19 cellular contexts compared by ENCODE assay signal in the genomic region with DNA sequence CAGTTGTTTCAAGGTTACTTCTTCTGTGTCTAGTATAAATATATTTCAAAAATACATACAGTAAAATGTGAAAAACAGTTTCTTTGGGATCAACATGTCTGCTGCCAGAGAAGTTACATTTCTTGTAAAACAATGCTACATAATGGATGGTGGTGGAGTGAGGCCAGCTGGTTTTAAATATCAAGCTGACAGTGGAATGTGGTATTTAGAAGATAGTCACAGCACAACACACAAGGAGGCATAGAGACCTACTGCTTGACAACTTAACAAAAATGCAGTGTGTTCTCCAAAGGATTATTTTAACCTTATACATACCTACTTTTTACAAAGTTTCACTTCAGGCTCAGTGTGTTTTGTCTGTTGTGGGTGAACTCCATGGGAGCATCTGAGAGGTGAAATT.
DNase-seq lines count a peak whose midpoint lies in the region; ATAC-seq, FAIRE-seq and TF ChIP-seq lines count a peak whose summit lies in the region.
"Had no signal": no experiment of that assay in that cellular context is flagged by ENCODE, and none has a peak within 500 bp of the region (broad histone marks: within the 10 kb centered on the region; RNA-seq: fewer than 3 reads in every experiment).

No MANE protein-coding gene starts in this region.

- peaks cover 19 to 24% of the 10 kb centered on the region in 2 experiments for H3K4me1 Mint-ChIP-seq in H9
- peaks cover 6% of the 10 kb centered on the region for H3K4me1 Mint-ChIP-seq in astrocyte (ENCODE audit: low read depth, unreplicated experiment)

- no peak overlapping the region for H2BK20ac ChIP-seq in H9 (ENCODE audit: low read depth, low read length, poor library complexity, severe bottlenecking)

- H3K36me3 ChIP-seq in astrocyte (ENCODE audit: insufficient read depth, low read length) (no peaks in the 10 kb centered on the region), gastroesophageal sphincter (no peaks in the 10 kb centered on the region), skeletal muscle satellite cell (ENCODE audit: insufficient read depth, low read length) (no peaks in the 10 kb centered on the region)

- H3K79me1 ChIP-seq in H9 (ENCODE audit: insufficient read depth, low read depth, low read length, poor library complexity, severe bottlenecking), result no peaks in the 10 kb centered on the region

- no peaks in the 10 kb centered on the region for H4K20me1 ChIP-seq in H9 (ENCODE audit: control insufficient read depth, insufficient read depth, insufficient read length)
- H4K20me1 ChIP-seq in astrocyte (ENCODE audit: insufficient read depth, low read length), result no peaks in the 10 kb centered on the region

- no peak overlapping the region for H2BK120ac ChIP-seq in H9 (ENCODE audit: low read depth, low read length, poor library complexity, severe bottlenecking)

- H3K4ac ChIP-seq in H9 (ENCODE audit: low read depth, low read length), result no peak overlapping the region

- no peak overlapping the region for H3K9ac ChIP-seq in H9 (ENCODE audit: extremely low read depth, insufficient read length, low read length)
- H3K9ac ChIP-seq in astrocyte (ENCODE audit: low read length), result no peak overlapping the region
- H3K9ac ChIP-seq in skeletal muscle satellite cell (ENCODE audit: low read depth, low read length), result peak overlapping the region; percentile 1

- TF ChIP-seq CTCF in H9 (conservative IDR thresholded peaks at IDR 0.05) (no peak), astrocyte (IDR thresholded peaks at IDR 0.05; ENCODE audit: insufficient read depth, low read depth, low read length) (no peak), gastroesophageal sphincter (IDR thresholded peaks at IDR 0.05) (no peak)

- H4K91ac ChIP-seq in H9 (ENCODE audit: insufficient read length, low read depth, low read length), result no peak overlapping the region

- H2BK12ac ChIP-seq in H9 (ENCODE audit: insufficient read length, low read depth, low read length), result no peak overlapping the region

- peak overlapping the region; percentile 98 for H3K27ac ChIP-seq in H9 (ENCODE audit: insufficient read length, low read depth, low read length)
- H3K27ac ChIP-seq in astrocyte (ENCODE audit: low read depth, low read length), result no peak overlapping the region
- H3K27ac ChIP-seq in gastroesophageal sphincter, result peak overlapping the region in 3 of 4 donors; percentile 42 to 51 (median 47)

- no peak for TF ChIP-seq POLR2A in gastroesophageal sphincter (IDR thresholded peaks at IDR 0.05)

- H3K27me3 ChIP-seq in H9 (ENCODE audit: insufficient read depth, low read length), result no peaks in the 10 kb centered on the region
- no peaks in the 10 kb centered on the region for H3K27me3 ChIP-seq in astrocyte (ENCODE audit: insufficient read depth, low read length)
- H3K27me3 ChIP-seq in gastroesophageal sphincter, result no peaks in the 10 kb centered on the region
- no peaks in the 10 kb centered on the region for H3K27me3 ChIP-seq in skeletal muscle satellite cell (ENCODE audit: control insufficient read depth, insufficient read depth, low read length)

- no peak overlapping the region for H3K4me3 ChIP-seq in astrocyte (ENCODE audit: insufficient read depth, low read depth, low read length)
- H3K4me3 ChIP-seq in gastroesophageal sphincter, result no peak overlapping the region
- no peak overlapping the region for H3K4me3 ChIP-seq in skeletal muscle satellite cell (ENCODE audit: low read length)
- H3K4me3 ChIP-seq: GM12878 had no signal

- no peak overlapping the region for H4K8ac ChIP-seq in H9 (replicated peaks; ENCODE audit: insufficient read length, low read depth, low read length)

- H3K4me2 ChIP-seq in H9 (ENCODE audit: insufficient read depth, insufficient read length, low read length) (peak overlapping the region; percentile 32), astrocyte (ENCODE audit: low read length) (no peak overlapping the region), skeletal muscle satellite cell (ENCODE audit: low read length) (no peak overlapping the region)

- H3T11ph ChIP-seq in H9 (ENCODE audit: low read length), result no peak overlapping the region

- no peaks in the 10 kb centered on the region for H3K23me2 ChIP-seq in H9 (ENCODE audit: insufficient read length, low read depth, low read length, poor library complexity, severe bottlenecking)

- H3K27me3 Mint-ChIP-seq in H9 (ENCODE audit: low read depth) (no peaks in the 10 kb centered on the region), astrocyte (ENCODE audit: low read depth, unreplicated experiment) (no peaks in the 10 kb centered on the region)
- H3K27me3 Mint-ChIP-seq: activated CD8-positive, alpha-beta memory T cell treated with anti-CD3 and anti-CD28 coated beads, Interleukin-2, amount 10 ng/mL, durations not matched to agents 7 days and 5 days had no signal

- no peak overlapping the region for H2BK15ac ChIP-seq in H9 (ENCODE audit: low read depth, low read length)

- peaks cover 9 to 16% (median 11%) of the 10 kb centered on the region in 3 experiments; a peak in 6 of 7 replicates for H3K36me3 Mint-ChIP-seq in H9 (ENCODE audit: insufficient read depth in 1 of 3, low read depth in 3 of 3)
- no peaks in the 10 kb centered on the region for H3K36me3 Mint-ChIP-seq in astrocyte (ENCODE audit: low read depth, unreplicated experiment)
- H3K36me3 Mint-ChIP-seq: activated CD8-positive, alpha-beta memory T cell treated with anti-CD3 and anti-CD28 coated beads, Interleukin-2, amount 10 ng/mL, durations not matched to agents 7 days and 5 days; activated naive CD4-positive, alpha-beta T cell treated with anti-CD3 and anti-CD28 coated beads, Interleukin-2, amount 10 ng/mL, durations not matched to agents 7 days and 5 days; IgD-negative memory B cell had no signal

- FAIRE-seq in astrocyte (lab: Jason Lieb, UNC), result peak; percentile 32
- FAIRE-seq: GM12878 had no signal

- no peak overlapping the region for H2AFZ ChIP-seq in H9 (ENCODE audit: low read length)
- no peak overlapping the region for H2AFZ ChIP-seq in astrocyte (ENCODE audit: low read depth, low read length)

- TF ChIP-seq EP300 in gastroesophageal sphincter (IDR thresholded peaks at IDR 0.05), result no peak

- H3K27ac Mint-ChIP-seq in H9 (peak overlapping the region; percentile 76 to 100 (median 98)), astrocyte (ENCODE audit: unreplicated experiment) (peak overlapping the region; percentile 96)
- H3K27ac Mint-ChIP-seq: activated CD8-positive, alpha-beta memory T cell treated with anti-CD3 and anti-CD28 coated beads, Interleukin-2, amount 10 ng/mL, durations not matched to agents 7 days and 5 days; activated naive CD4-positive, alpha-beta T cell treated with anti-CD3 and anti-CD28 coated beads, Interleukin-2, amount 10 ng/mL, durations not matched to agents 7 days and 5 days; IgD-negative memory B cell had no signal

- H3K56ac ChIP-seq in H9 (ENCODE audit: insufficient read length, low read depth, low read length), result no peak overlapping the region

- no peak overlapping the region for H3K23ac ChIP-seq in H9 (ENCODE audit: insufficient read length, low read depth, low read length)

- no peak overlapping the region for H3K14ac ChIP-seq in H9 (ENCODE audit: insufficient read depth, low read length)

- ATAC-seq in gastroesophageal sphincter (no peak), HG03520 (IDR thresholded peaks at IDR 0.05; ENCODE audit: unreplicated experiment) (no peak), GM19467 (IDR thresholded peaks at IDR 0.05; ENCODE audit: unreplicated experiment) (no peak)
- ATAC-seq: activated CD8-positive, alpha-beta memory T cell treated with anti-CD3 and anti-CD28 coated beads, Interleukin-2, amount 10 ng/mL, durations not matched to agents 7 days and 5 days; GM12878 had no signal

- DNase-seq in H9, result no peak
- peak; percentile 82 for DNase-seq in astrocyte (ENCODE audit: low read depth)
- DNase-seq in MV-4-11 (lab: John Stamatoyannopoulos, UW), result no peak
- DNase-seq: activated CD8-positive, alpha-beta memory T cell treated with anti-CD3 and anti-CD28 coated beads, Interleukin-2, amount 10 ng/mL, durations not matched to agents 7 days and 5 days; activated naive CD4-positive, alpha-beta T cell treated with anti-CD3 and anti-CD28 coated beads, Interleukin-2, amount 10 ng/mL, durations not matched to agents 7 days and 5 days; C1 segment of cervical spinal cord; cerebellar nuclear complex; DMS79; islet precursor cell; NCI-H446; stimulated activated CD4-positive, alpha-beta T cell treated with anti-CD3 and anti-CD28 coated beads, Interleukin-1b, Interleukin-23, amount 100 ng/mL, for 48 hours; SW 1271; trophoblast cell had no signal

- no peak overlapping the region for H2AK5ac ChIP-seq in H9 (ENCODE audit: insufficient read length, low read length)

- H3K4me1 ChIP-seq in H9 (ENCODE audit: insufficient read depth, low read length), result peaks cover 4% of the 10 kb centered on the region; the same call in 1 of the 2 replicates
- H3K4me1 ChIP-seq in astrocyte (ENCODE audit: insufficient read depth, low read length), result no peaks in the 10 kb centered on the region
- H3K4me1 ChIP-seq in gastroesophageal sphincter, result no peaks in the 10 kb centered on the region
- no peaks in the 10 kb centered on the region for H3K4me1 ChIP-seq in skeletal muscle satellite cell (ENCODE audit: control insufficient read depth, insufficient read depth, low read length)

- H3K79me2 ChIP-seq in H9 (ENCODE audit: insufficient read depth, low read length), result no peaks in the 10 kb centered on the region
- H3K79me2 ChIP-seq in astrocyte (ENCODE audit: insufficient read depth, low read length), result no peaks in the 10 kb centered on the region

- peak overlapping the region; percentile 76 for H4K5ac ChIP-seq in H9 (ENCODE audit: insufficient read length, low read depth, low read length)

- H3K18ac ChIP-seq in H9 (ENCODE audit: insufficient read length, low read depth, low read length), result peak overlapping the region; percentile 52

- H3K4me3 Mint-ChIP-seq in H9, result no peak overlapping the region
- H3K4me3 Mint-ChIP-seq in astrocyte (ENCODE audit: unreplicated experiment), result no peak overlapping the region
- H3K4me3 Mint-ChIP-seq: activated CD8-positive, alpha-beta memory T cell treated with anti-CD3 and anti-CD28 coated beads, Interleukin-2, amount 10 ng/mL, durations not matched to agents 7 days and 5 days; activated naive CD4-positive, alpha-beta T cell treated with anti-CD3 and anti-CD28 coated beads, Interleukin-2, amount 10 ng/mL, durations not matched to agents 7 days and 5 days; IgD-negative memory B cell had no signal

- H3K9me3 ChIP-seq in H9 (ENCODE audit: control insufficient read depth, low read depth, low read length) (peaks cover under 1% of the 10 kb centered on the region), astrocyte (ENCODE audit: insufficient read depth, low read depth, low read length) (no peaks in the 10 kb centered on the region), gastroesophageal sphincter (peaks cover 0 to 7% (median 0%) of the 10 kb centered on the region in 3 donors), skeletal muscle satellite cell (replicated peaks; ENCODE audit: low read length) (peaks cover 8% of the 10 kb centered on the region)

- H2BK5ac ChIP-seq in H9 (ENCODE audit: insufficient read length, low read length), result peak overlapping the region; percentile 100

- H3K9me3 Mint-ChIP-seq in H9, result peaks cover 74 to 78% of the 10 kb centered on the region in 2 experiments
- peaks cover 3% of the 10 kb centered on the region for H3K9me3 Mint-ChIP-seq in astrocyte (ENCODE audit: unreplicated experiment)
